8 cellular contexts compared by ENCODE assay signal in genomic region chr7:107045195-107045960, GRCh38. TPM values are rescaled to one million over a fixed set of nuclear protein-coding genes. Genes with fewer than 3 reads are reported as not detected.
DNase-seq lines count a peak whose midpoint lies in the region; ATAC-seq and TF ChIP-seq lines count a peak whose summit lies in the region.

No MANE protein-coding gene starts in this region.

- 3% methylated on average over 21 of the region's 29 CpGs for WGBS in suprapubic skin

- no peaks in the 10 kb centered on the region for H4K20me1 ChIP-seq in KMS-11 (ENCODE audit: insufficient read depth)

- peaks cover 10% of the 10 kb centered on the region for H3K4me1 Mint-ChIP-seq in CD8-positive, alpha-beta T cell (ENCODE audit: low read depth)

- H3K79me2 ChIP-seq in KMS-11 (ENCODE audit: insufficient read depth, low read depth), result no peaks in the 10 kb centered on the region

- H3K4me3 ChIP-seq in CD8-positive, alpha-beta T cell (ENCODE audit: low read depth, low read length), result peak overlapping the region; percentile 50
- H3K4me3 ChIP-seq in KMS-11 (IDR thresholded peaks at IDR 0.05; ENCODE audit: insufficient read depth, low read depth, low read length) (no peak overlapping the region), suprapubic skin (peak overlapping the region; percentile 65)

- H3K4me2 ChIP-seq in KMS-11, result peak overlapping the region; percentile 96

- peaks cover 13% of the 10 kb centered on the region for H3K4me1 ChIP-seq in CD8-positive, alpha-beta T cell (ENCODE audit: insufficient read depth, low read length)
- peaks cover 10% of the 10 kb centered on the region for H3K4me1 ChIP-seq in KMS-11 (ENCODE audit: low read depth, poor library complexity, severe bottlenecking)
- H3K4me1 ChIP-seq in suprapubic skin, result peaks cover 17% of the 10 kb centered on the region

- H3K27me3 Mint-ChIP-seq in CD8-positive, alpha-beta T cell (ENCODE audit: low read depth), result peaks cover 7% of the 10 kb centered on the region

- peak overlapping the region; percentile 86 for H3K4me3 Mint-ChIP-seq in CD8-positive, alpha-beta T cell

- peaks cover 7% of the 10 kb centered on the region for H3K27me3 ChIP-seq in CD8-positive, alpha-beta T cell (ENCODE audit: insufficient read depth, low read length)
- H3K27me3 ChIP-seq in KMS-11 (ENCODE audit: insufficient read depth, low read depth) (no peaks in the 10 kb centered on the region), layer of hippocampus (ENCODE audit: control insufficient read depth, insufficient read depth, low read length) (no peaks in the 10 kb centered on the region), suprapubic skin (no peaks in the 10 kb centered on the region)

- H3K27ac ChIP-seq in CD8-positive, alpha-beta T cell (ENCODE audit: low read depth, low read length), result no peak overlapping the region
- H3K27ac ChIP-seq in KMS-11, result no peak overlapping the region
- H3K27ac ChIP-seq in layer of hippocampus (ENCODE audit: low read depth, low read length), result peak overlapping the region; percentile 65
- H3K27ac ChIP-seq in suprapubic skin, result peak overlapping the region; percentile 25

- no peaks in the 10 kb centered on the region for H3K36me3 ChIP-seq in CD8-positive, alpha-beta T cell (ENCODE audit: insufficient read depth, low read length)
- H3K36me3 ChIP-seq in KMS-11 (ENCODE audit: insufficient read depth), result no peaks in the 10 kb centered on the region
- no peaks in the 10 kb centered on the region for H3K36me3 ChIP-seq in suprapubic skin

- CTCF ChIA-PET in CD8-positive, alpha-beta T cell (lab: Charles Lee), result interaction anchor here (0.6 kb wide), 1 partner anchor 58 kb away, joined by 3 read pairs; no protein-coding TSS in a partner anchor

- TF ChIP-seq POLR2A in suprapubic skin (IDR thresholded peaks at IDR 0.05), result no peak

- TF ChIP-seq EP300 in suprapubic skin (IDR thresholded peaks at IDR 0.05), result no peak

- H3K9ac ChIP-seq in KMS-11, result peak overlapping the region; percentile 36; the same call in 1 of the 2 replicates

- no peak for DNase-seq in CD8-positive, alpha-beta T cell
- DNase-seq in astrocyte of the hippocampus (ENCODE audit: low read depth, low spot score) (peak; percentile 29), suprapubic skin (ENCODE audit: low spot score in 2 of 2) (no peak), T1000 (lab: John Stamatoyannopoulos, UW) (no peak), GOT3 (lab: John Stamatoyannopoulos, UW) (no peak)

- TF ChIP-seq CTCF in CD8-positive, alpha-beta T cell (IDR thresholded peaks at IDR 0.05), result no peak
- TF ChIP-seq CTCF in KMS-11 (conservative IDR thresholded peaks at IDR 0.05; ENCODE audit: low read depth, low read length), result no peak
- no peak for TF ChIP-seq CTCF in suprapubic skin (IDR thresholded peaks at IDR 0.05)

- H3K9me3 ChIP-seq in CD8-positive, alpha-beta T cell (ENCODE audit: low read length), result no peaks in the 10 kb centered on the region
- H3K9me3 ChIP-seq in suprapubic skin, result no peaks in the 10 kb centered on the region

- no peaks in the 10 kb centered on the region for H3K9me3 Mint-ChIP-seq in CD8-positive, alpha-beta T cell

- intact Hi-C loops in CD8-positive, alpha-beta T cell (cut with DNase I, micrococcal nuclease), result loop anchor here (2.0 to 10.0 kb wide), 11 partner anchors 81 to 1519 kb away; partner anchors contain the start of genes CCDC71L (in 2 of the 2), DNAJB9 (in 1 of the 2), NAMPT (in 1 of the 2) and SYPL1 (in 1 of the 2)

- POLR2A ChIA-PET in CD8-positive, alpha-beta T cell (lab: Charles Lee), result interaction anchor here (0.7 to 1.3 kb wide), 2 partner anchors 25 to 123 kb away, joined by 3 to 4 read pairs; partner anchors contain the start of gene HBP1

- H2AFZ ChIP-seq in KMS-11 (ENCODE audit: low read depth), result peak overlapping the region; percentile 74

- no peak for ATAC-seq in CD8-positive, alpha-beta T cell
- ATAC-seq in GM21717 (IDR thresholded peaks at IDR 0.05; ENCODE audit: unreplicated experiment), result no peak

- H3K36me3 Mint-ChIP-seq in CD8-positive, alpha-beta T cell, result no peaks in the 10 kb centered on the region

- no peak overlapping the region for H3K27ac Mint-ChIP-seq in CD8-positive, alpha-beta T cell

RNA-seq across cellular contexts. Expression of gene PRKAR2B, which starts 0.9 kb away (rescaled TPM):
- total RNA-seq in CD8-positive, alpha-beta T cell, result under 1 TPM; 0.33 to 0.60 TPM
- total RNA-seq in suprapubic skin, result 10 to 100 TPM in 1 of 4 donors, 1 to 10 TPM in 3; 4.2 to 10.8 (median 6.2) TPM

Comparison
In these comparisons a context has a peak if more than half of its experiments do, and no peak if none do; other contexts are left out.
1. H3K27ac ChIP-seq: peak in layer of hippocampus (single experiment) and suprapubic skin (single experiment); none in CD8-positive, alpha-beta T cell (single experiment) and KMS-11 (single experiment).